ENCODE assay signal across 21 cellular contexts in genomic region chr18:22422909-22423548, GRCh38. TPM values are rescaled to one million over a fixed set of nuclear protein-coding genes. Genes with fewer than 3 reads are reported as not detected.
DNase-seq lines count a peak whose midpoint lies in the region; ATAC-seq, FAIRE-seq and TF ChIP-seq lines count a peak whose summit lies in the region.
"Had no signal": no experiment of that assay in that cellular context is flagged by ENCODE, and none has a peak within 500 bp of the region (broad histone marks: within the 10 kb centered on the region; RNA-seq: fewer than 3 reads in every experiment).

No MANE protein-coding gene starts in this region.

- H3K27me3 ChIP-seq in astrocyte (ENCODE audit: insufficient read depth, low read length): no peaks in the 10 kb centered on the region
- no peaks in the 10 kb centered on the region for H3K27me3 ChIP-seq in heart left ventricle
- no peaks in the 10 kb centered on the region for H3K27me3 ChIP-seq in pancreas
- H3K27me3 ChIP-seq: breast epithelium had no signal

- DNase-seq in AG20443 (ENCODE audit: low spot score) (peak; percentile 69), astrocyte (ENCODE audit: low read depth) (peak; percentile 73), heart left ventricle (peak in 3 of 5 donors; percentile 36 to 51 (median 41)), pancreas (peak; percentile 68 to 91 (median 88)), G401 (ENCODE audit: low spot score) (no peak), DMS53 treated with DMSO at 0.1 percent for 48 hours (lab: John Stamatoyannopoulos, UW; ENCODE audit: unreplicated experiment) (no peak)
- no peak for DNase-seq in activated CD8-positive, alpha-beta T cell treated with anti-CD3 and anti-CD28 coated beads for 36 hours
- DNase-seq: activated CD4-positive, alpha-beta memory T cell treated with anti-CD3 and anti-CD28 coated beads for 36 hours; activated effector memory CD4-positive, alpha-beta T cell treated with Interleukin-2 at 50 U/mL for 16 hours; hypothalamus; midbrain; NCI-H1694; NCI-H526; stimulated activated CD4-positive, alpha-beta T cell treated with anti-CD3 and anti-CD28 coated beads, Interleukin-1b, Interleukin-23, amount 100 ng/mL, for 48 hours had no signal

- CTCF ChIA-PET in activated CD8-positive, alpha-beta T cell treated with anti-CD3 and anti-CD28 coated beads for 36 hours (lab: Charles Lee): no interaction called here

- no peak overlapping the region for H2AFZ ChIP-seq in astrocyte (ENCODE audit: low read depth, low read length)
- H2AFZ ChIP-seq: parathyroid adenoma had no signal

- H4K20me1 ChIP-seq in astrocyte (ENCODE audit: insufficient read depth, low read length): no peaks in the 10 kb centered on the region

- no peaks in the 10 kb centered on the region for H3K36me3 Mint-ChIP-seq in astrocyte (ENCODE audit: low read depth, unreplicated experiment)
- no peaks in the 10 kb centered on the region for H3K36me3 Mint-ChIP-seq in activated CD8-positive, alpha-beta T cell treated with anti-CD3 and anti-CD28 coated beads for 36 hours (ENCODE audit: low read depth)
- H3K36me3 Mint-ChIP-seq: activated CD4-positive, alpha-beta memory T cell treated with anti-CD3 and anti-CD28 coated beads for 36 hours had no signal

- H3K36me3 ChIP-seq in astrocyte (ENCODE audit: insufficient read depth, low read length) (no peaks in the 10 kb centered on the region), heart left ventricle (no peaks in the 10 kb centered on the region), pancreas (no peaks in the 10 kb centered on the region)
- H3K36me3 ChIP-seq: breast epithelium had no signal

- intact Hi-C loops in heart left ventricle (cut with DNase I) (no loop called here), pancreas (cut with DNase I) (no loop called here)
- intact Hi-C loops in activated CD8-positive, alpha-beta T cell treated with anti-CD3 and anti-CD28 coated beads for 36 hours (cut with micrococcal nuclease): no loop called here

- no peak overlapping the region for H3K4me2 ChIP-seq in astrocyte (ENCODE audit: low read length)
- H3K4me2 ChIP-seq: KMS-11 had no signal

- no peaks in the 10 kb centered on the region for H3K79me2 ChIP-seq in astrocyte (ENCODE audit: insufficient read depth, low read length)
- H3K79me2 ChIP-seq: parathyroid adenoma had no signal

- peaks cover under 1% of the 10 kb centered on the region for H3K27me3 Mint-ChIP-seq in astrocyte (ENCODE audit: low read depth, unreplicated experiment)
- no peaks in the 10 kb centered on the region for H3K27me3 Mint-ChIP-seq in activated CD8-positive, alpha-beta T cell treated with anti-CD3 and anti-CD28 coated beads for 36 hours
- H3K27me3 Mint-ChIP-seq: activated CD4-positive, alpha-beta memory T cell treated with anti-CD3 and anti-CD28 coated beads for 36 hours had no signal

- H3K9me3 Mint-ChIP-seq in astrocyte (ENCODE audit: unreplicated experiment): peaks cover 7% of the 10 kb centered on the region
- peaks cover 10% of the 10 kb centered on the region for H3K9me3 Mint-ChIP-seq in activated CD8-positive, alpha-beta T cell treated with anti-CD3 and anti-CD28 coated beads for 36 hours

- H3K4me3 ChIP-seq in astrocyte (ENCODE audit: insufficient read depth, low read depth, low read length) (no peak overlapping the region), heart left ventricle (no peak overlapping the region), pancreas (no peak overlapping the region)
- H3K4me3 ChIP-seq: breast epithelium had no signal

- H3K4me1 Mint-ChIP-seq in astrocyte (ENCODE audit: low read depth, unreplicated experiment): peaks cover 6% of the 10 kb centered on the region
- H3K4me1 Mint-ChIP-seq in activated CD8-positive, alpha-beta T cell treated with anti-CD3 and anti-CD28 coated beads for 36 hours (ENCODE audit: low read depth): no peaks in the 10 kb centered on the region

- H3K9me3 ChIP-seq in astrocyte (ENCODE audit: insufficient read depth, low read depth, low read length) (peaks cover 1% of the 10 kb centered on the region), heart left ventricle (no peaks in the 10 kb centered on the region), pancreas (no peaks in the 10 kb centered on the region)
- H3K9me3 ChIP-seq: breast epithelium had no signal

- FAIRE-seq in astrocyte (lab: Jason Lieb, UNC) (no peak), pancreas (lab: Jason Lieb, UNC) (no peak)
- FAIRE-seq: GM19239 had no signal

- 45 to 58% (median 46%) methylated on average over 9 of the region's 9 CpGs for WGBS in heart left ventricle, 4 donors
- 33 to 37% methylated on average over 9 of the region's 9 CpGs for WGBS in pancreas, 2 donors

- ATAC-seq in heart left ventricle (peak in 3 of 4 donors; percentile 24 to 57 (median 52)), pancreas (peak; percentile 93 to 98 (median 96)), HG03457 (IDR thresholded peaks at IDR 0.05; ENCODE audit: unreplicated experiment) (no peak)
- no peak for ATAC-seq in activated CD8-positive, alpha-beta T cell treated with anti-CD3 and anti-CD28 coated beads for 36 hours

- no peak overlapping the region for H3K27ac Mint-ChIP-seq in astrocyte (ENCODE audit: unreplicated experiment)
- H3K27ac Mint-ChIP-seq in activated CD8-positive, alpha-beta T cell treated with anti-CD3 and anti-CD28 coated beads for 36 hours: no peak overlapping the region
- H3K27ac Mint-ChIP-seq: activated CD4-positive, alpha-beta memory T cell treated with anti-CD3 and anti-CD28 coated beads for 36 hours had no signal

- H3K4me1 ChIP-seq in astrocyte (ENCODE audit: insufficient read depth, low read length) (no peaks in the 10 kb centered on the region), heart left ventricle (peaks cover 0 to 26% (median 7%) of the 10 kb centered on the region in 12 donors), pancreas (peaks cover 16 to 20% (median 18%) of the 10 kb centered on the region in 3 donors)
- H3K4me1 ChIP-seq: breast epithelium, parathyroid adenoma had no signal

- H3K9ac ChIP-seq in astrocyte (ENCODE audit: low read length): no peak overlapping the region
- H3K9ac ChIP-seq: KMS-11, parathyroid adenoma had no signal

- POLR2A ChIA-PET in activated CD8-positive, alpha-beta T cell treated with anti-CD3 and anti-CD28 coated beads for 36 hours (lab: Charles Lee): no interaction called here

- no peak overlapping the region for H3K27ac ChIP-seq in astrocyte (ENCODE audit: low read depth, low read length)
- H3K27ac ChIP-seq in heart left ventricle: peak overlapping the region in 8 of 12 donors; percentile 4 to 55 (median 38)
- peak overlapping the region; percentile 3 to 74 (median 34) for H3K27ac ChIP-seq in pancreas
- H3K27ac ChIP-seq: breast epithelium, KMS-11, parathyroid adenoma had no signal

- no peak overlapping the region for H3K4me3 Mint-ChIP-seq in astrocyte (ENCODE audit: unreplicated experiment)
- no peak overlapping the region for H3K4me3 Mint-ChIP-seq in activated CD8-positive, alpha-beta T cell treated with anti-CD3 and anti-CD28 coated beads for 36 hours
- H3K4me3 Mint-ChIP-seq: activated CD4-positive, alpha-beta memory T cell treated with anti-CD3 and anti-CD28 coated beads for 36 hours had no signal

- in situ Hi-C loops in G401 (cut with HindIII; ENCODE audit: low sequenced_read_pairs): no loop called here

- no peak for TF ChIP-seq POLR2A in heart left ventricle (IDR thresholded peaks at IDR 0.05)

- TF ChIP-seq CTCF in astrocyte (IDR thresholded peaks at IDR 0.05; ENCODE audit: insufficient read depth, low read depth, low read length): no peak
- TF ChIP-seq CTCF in heart left ventricle (IDR thresholded peaks at IDR 0.05): no peak
- TF ChIP-seq CTCF in pancreas (IDR thresholded peaks at IDR 0.05): no peak
- TF ChIP-seq CTCF in activated CD8-positive, alpha-beta T cell treated with anti-CD3 and anti-CD28 coated beads for 36 hours (IDR thresholded peaks at IDR 0.05): no peak

RNA-seq across cellular contexts. Expression of gene CTAGE1, which starts 5.3 kb away (rescaled TPM):
- total RNA-seq in astrocyte (0.12 and 0.30 TPM in 2 replicates), heart left ventricle (not detected), pancreas (not detected)
- polyA plus RNA-seq in heart left ventricle (under 1 TPM in 1 of 2 donors, not detected in 1; 0.03 TPM), pancreas (not detected)
- 0.03 TPM in 1 of 2 replicates, not detected in the other for total RNA-seq in G401 (2014; rRNA removed; shearing (Covaris generic))
- total RNA-seq in activated CD8-positive, alpha-beta T cell treated with anti-CD3 and anti-CD28 coated beads for 36 hours: not detected
- total RNA-seq: activated CD4-positive, alpha-beta memory T cell treated with anti-CD3 and anti-CD28 coated beads for 36 hours; breast epithelium; urinary bladder had no signal
- polyA plus RNA-seq: BJ, urinary bladder had no signal

Comparison
In these comparisons a context has a peak if more than half of its experiments do, and no peak if none do; other contexts are left out.
1. DNase-seq: peak in AG20443 (single experiment), astrocyte (single experiment), heart left ventricle (3 of 5) and pancreas (6 of 6); none in G401 (single experiment), DMS53 treated with DMSO at 0.1 percent for 48 hours (single experiment) and activated CD8-positive, alpha-beta T cell treated with anti-CD3 and anti-CD28 coated beads for 36 hours (single experiment).
2. ATAC-seq: peak in heart left ventricle (3 of 4) and pancreas (4 of 4); none in HG03457 (single experiment) and activated CD8-positive, alpha-beta T cell treated with anti-CD3 and anti-CD28 coated beads for 36 hours (single experiment).